In genomic region chr6:10809098-10809497, GRCh38 we compare ENCODE assay signal across 19 cellular contexts.
"Had no signal": no experiment of that assay in that cellular context is flagged by ENCODE, and none has a peak within 500 bp of the region (broad histone marks: within the 10 kb centered on the region; RNA-seq: fewer than 3 reads in every experiment).

No MANE protein-coding gene starts in this region.

- FAIRE-seq: endometrium, pancreas had no signal

- ATAC-seq: activated CD8-positive, alpha-beta T cell treated with anti-CD3 and anti-CD28 coated beads, Interleukin-2, amount 10 ng/mL, durations not matched to agents 7 days and 5 days; esophagus mucosa; gastroesophageal sphincter; heart right ventricle; naive thymus-derived CD8-positive, alpha-beta T cell; pancreas; stimulated activated memory B cell treated with anti-CD40 and anti-IgM and Interleukin-4, amounts not matched to agents 10 μg/mL and 1 μg/mL and 100 μg/mL, for 72 hours had no signal

- DNase-seq: activated CD4-positive, alpha-beta T cell treated with anti-CD3 and anti-CD28 coated beads, Interleukin-2, amount 10 ng/mL, durations not matched to agents 7 days and 5 days; activated CD8-positive, alpha-beta T cell treated with anti-CD3 and anti-CD28 coated beads, Interleukin-2, amount 10 ng/mL, durations not matched to agents 7 days and 5 days; activated naive CD4-positive, alpha-beta T cell treated with anti-CD3 and anti-CD28 coated beads for 36 hours; activated T-cell treated with anti-CD3 and anti-CD28 coated beads, Interleukin-2, amount 50 U/mL, for 24 hours; cerebellar nuclear complex; cortex of kidney; heart right ventricle; immature natural killer cell; naive thymus-derived CD8-positive, alpha-beta T cell; pancreas; spleen; stimulated activated CD4-positive, alpha-beta T cell treated with anti-CD3 and anti-CD28 coated beads, Interleukin-4, amount 100 ng/mL, for 4 hours; T-helper 9 cell; testis; upper lobe of left lung had no signal
